In the genomic region with DNA sequence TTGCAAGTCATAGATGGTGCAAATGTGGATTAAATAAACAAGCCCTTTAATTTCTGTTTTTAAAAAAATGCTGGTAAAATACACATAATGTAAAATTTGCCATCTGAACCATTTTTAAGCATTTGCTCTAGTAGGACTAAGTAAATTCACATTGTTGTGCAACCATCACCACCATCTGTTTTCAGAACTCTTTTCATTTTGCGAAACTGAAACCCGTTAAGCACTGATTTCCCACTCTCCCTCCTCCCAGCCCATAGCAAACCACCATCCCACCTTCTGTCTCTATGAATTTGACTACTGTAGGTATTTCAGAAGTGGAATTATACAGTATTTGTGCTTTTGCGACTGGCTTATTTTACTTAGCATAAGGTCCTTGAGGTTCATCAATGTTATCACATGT, we compare ENCODE assay signal across 22 cellular contexts.
"Had no signal": no experiment of that assay in that cellular context is flagged by ENCODE, and none has a peak within 500 bp of the region (broad histone marks: within the 10 kb centered on the region; RNA-seq: fewer than 3 reads in every experiment).

No MANE protein-coding gene starts in this region.

- H3K79me2 ChIP-seq: hepatocyte had no signal

- H3K27me3 ChIP-seq: colonic mucosa, foreskin keratinocyte, hepatocyte, pancreas had no signal

- ATAC-seq: foreskin keratinocyte; left colon; left ventricle myocardium superior; pancreas; right cardiac atrium; stimulated activated naive B cell treated with anti-CD40 and anti-IgM and Interleukin-4, amounts not matched to agents 10 μg/mL and 1 μg/mL and 100 μg/mL, for 72 hours had no signal

- H3K4me3 ChIP-seq: colonic mucosa, hepatocyte, lung, pancreas had no signal

- H3K36me3 ChIP-seq: colonic mucosa, pancreas had no signal

- H3K9me3 ChIP-seq: colonic mucosa, pancreas had no signal

- DNase-seq: cerebellar nuclear complex; colonic mucosa; dermis blood vessel endothelial cell; effector CD4-positive, alpha-beta T cell; endodermal cell; erythroblast; foreskin keratinocyte; head of caudate nucleus; left colon; left ventricle myocardium superior; mesenchymal stem cell; midbrain; naive B cell; occipital lobe; pancreas; right cardiac atrium; stimulated activated CD4-positive, alpha-beta T cell treated with anti-CD3 and anti-CD28 coated beads, Interleukin-2, amount 100 ng/mL, for 24 hours; stimulated activated CD4-positive, alpha-beta T cell treated with anti-CD3 and anti-CD28 coated beads, Interleukin-4, amount 100 ng/mL, for 4 hours; stimulated activated naive B cell treated with anti-CD40 and anti-IgM and Interleukin-4, amounts not matched to agents 10 μg/mL and 1 μg/mL and 100 μg/mL, for 72 hours; trophoblast cell had no signal

- H3K4me1 ChIP-seq: colonic mucosa, foreskin keratinocyte, pancreas had no signal

- H3K4me2 ChIP-seq: hepatocyte had no signal

- H2AFZ ChIP-seq: hepatocyte had no signal

- H3K27ac ChIP-seq: colonic mucosa, foreskin keratinocyte, hepatocyte, pancreas had no signal
